Comparison of ENCODE assay signal across 23 cellular contexts in the genomic region with DNA sequence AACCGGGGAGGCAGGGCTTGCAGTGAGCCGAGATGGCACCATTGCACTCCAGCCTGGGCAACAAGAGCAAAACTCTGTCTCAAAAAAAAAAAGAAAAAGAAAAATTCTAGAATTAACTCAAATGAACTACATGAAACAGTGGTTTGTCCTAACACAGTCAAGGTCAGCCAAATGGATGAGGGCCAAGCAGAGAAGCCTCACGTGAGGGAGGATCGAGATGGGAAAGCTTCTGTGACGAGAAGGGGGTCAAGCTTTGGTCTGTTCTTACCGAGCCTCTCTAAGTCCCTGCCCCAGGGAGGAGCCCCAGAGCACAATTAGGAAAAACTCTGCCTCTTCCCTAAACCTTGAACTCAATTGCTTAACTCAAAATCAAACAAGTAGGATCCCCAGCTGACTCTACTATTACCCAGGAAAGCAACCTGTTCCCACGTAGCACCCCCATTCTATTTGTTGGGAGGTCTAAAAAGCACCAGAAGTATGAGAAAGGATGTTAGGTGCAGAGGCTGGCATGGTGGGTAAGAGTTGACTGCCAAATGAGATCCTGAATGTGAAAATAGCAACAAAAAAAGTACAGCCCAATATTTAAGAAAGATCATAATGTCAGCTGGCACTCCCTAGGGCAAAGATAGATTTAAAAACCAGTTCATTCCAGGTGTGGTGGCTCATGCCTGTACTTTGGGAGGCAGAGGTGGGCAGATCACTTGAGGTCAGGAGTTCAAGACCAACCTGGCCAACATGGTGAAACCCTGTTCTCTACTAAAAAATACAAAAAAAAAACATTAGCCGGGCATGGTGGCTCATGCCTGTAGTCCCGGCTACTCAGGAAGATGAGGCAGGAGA.
"Had no signal": no experiment of that assay in that cellular context is flagged by ENCODE, and none has a peak within 500 bp of the region (broad histone marks: within the 10 kb centered on the region; RNA-seq: fewer than 3 reads in every experiment).

No MANE protein-coding gene starts in this region.

- H3K36me3 Mint-ChIP-seq: immature natural killer cell; natural killer cell treated with Interleukin-12 subunit alpha and Interleukin-12 subunit beta and Interleukin-15 and Interleukin-18, amount 100 ng/mL, for 72 hours had no signal

- ATAC-seq: gastroesophageal sphincter; natural killer cell treated with Interleukin-12 subunit alpha and Interleukin-12 subunit beta and Interleukin-15 and Interleukin-18, amount 100 ng/mL, for 72 hours; psoas muscle; stimulated activated naive B cell treated with anti-CD40 and anti-IgM and Interleukin-4, amounts not matched to agents 10 μg/mL and 1 μg/mL and 100 μg/mL, for 72 hours; stimulated activated naive CD8-positive, alpha-beta T cell treated with anti-CD3 and anti-CD28 coated beads, Interleukin-15, amount 100 ng/mL, for 72 hours had no signal

- H3K36me3 ChIP-seq: colonic mucosa had no signal

- H3K4me1 Mint-ChIP-seq: immature natural killer cell; stimulated activated naive B cell treated with anti-CD40 and anti-IgM and Interleukin-4, amounts not matched to agents 10 μg/mL and 1 μg/mL and 100 μg/mL, for 72 hours; stimulated activated naive CD8-positive, alpha-beta T cell treated with anti-CD3 and anti-CD28 coated beads, Interleukin-15, amount 100 ng/mL, for 72 hours had no signal

- H3K9me3 Mint-ChIP-seq: immature natural killer cell; natural killer cell treated with Interleukin-12 subunit alpha and Interleukin-12 subunit beta and Interleukin-15 and Interleukin-18, amount 100 ng/mL, for 72 hours; stimulated activated naive B cell treated with anti-CD40 and anti-IgM and Interleukin-4, amounts not matched to agents 10 μg/mL and 1 μg/mL and 100 μg/mL, for 72 hours; stimulated activated naive CD8-positive, alpha-beta T cell treated with anti-CD3 and anti-CD28 coated beads, Interleukin-15, amount 100 ng/mL, for 72 hours had no signal

- H3K4me3 Mint-ChIP-seq: immature natural killer cell; natural killer cell treated with Interleukin-12 subunit alpha and Interleukin-12 subunit beta and Interleukin-15 and Interleukin-18, amount 100 ng/mL, for 72 hours; stimulated activated naive B cell treated with anti-CD40 and anti-IgM and Interleukin-4, amounts not matched to agents 10 μg/mL and 1 μg/mL and 100 μg/mL, for 72 hours; stimulated activated naive CD8-positive, alpha-beta T cell treated with anti-CD3 and anti-CD28 coated beads, Interleukin-15, amount 100 ng/mL, for 72 hours had no signal

- H3K27ac ChIP-seq: colonic mucosa, esophagus squamous epithelium, gastroesophageal sphincter, left ventricle myocardium inferior, psoas muscle, sigmoid colon, skin epidermis, thoracic aorta, transverse colon had no signal

- FAIRE-seq: keratinocyte had no signal

- H3K9me3 ChIP-seq: colonic mucosa, esophagus squamous epithelium, gastroesophageal sphincter, left ventricle myocardium inferior, psoas muscle, sigmoid colon, thoracic aorta, transverse colon had no signal

- DNase-seq: colonic mucosa; dermis blood vessel endothelial cell; esophagus squamous epithelium; foreskin fibroblast; immature natural killer cell; left ventricle myocardium inferior; mesenchymal stem cell; midbrain; occipital lobe; psoas muscle; retina; sigmoid colon; stimulated activated CD4-positive, alpha-beta T cell treated with anti-CD3 and anti-CD28 coated beads, Interleukin-2, amount 100 ng/mL, for 24 hours; stimulated activated CD4-positive, alpha-beta T cell treated with anti-CD3 and anti-CD28 coated beads, Interleukin-4, amount 100 ng/mL, for 4 hours; stimulated activated naive B cell treated with anti-CD40 and anti-IgM and Interleukin-4, amounts not matched to agents 10 μg/mL and 1 μg/mL and 100 μg/mL, for 72 hours; stimulated activated naive CD8-positive, alpha-beta T cell treated with anti-CD3 and anti-CD28 coated beads, Interleukin-15, amount 100 ng/mL, for 72 hours; transverse colon had no signal

- H3K4me3 ChIP-seq: colonic mucosa, esophagus squamous epithelium, gastroesophageal sphincter, left ventricle myocardium inferior, lung, psoas muscle, sigmoid colon, skin epidermis, thoracic aorta, transverse colon had no signal

- H3K27me3 Mint-ChIP-seq: stimulated activated naive B cell treated with anti-CD40 and anti-IgM and Interleukin-4, amounts not matched to agents 10 μg/mL and 1 μg/mL and 100 μg/mL, for 72 hours; stimulated activated naive CD8-positive, alpha-beta T cell treated with anti-CD3 and anti-CD28 coated beads, Interleukin-15, amount 100 ng/mL, for 72 hours had no signal

- H3K4me1 ChIP-seq: colonic mucosa, gastroesophageal sphincter, psoas muscle had no signal

- H3K27ac Mint-ChIP-seq: immature natural killer cell; natural killer cell treated with Interleukin-12 subunit alpha and Interleukin-12 subunit beta and Interleukin-15 and Interleukin-18, amount 100 ng/mL, for 72 hours; stimulated activated naive B cell treated with anti-CD40 and anti-IgM and Interleukin-4, amounts not matched to agents 10 μg/mL and 1 μg/mL and 100 μg/mL, for 72 hours had no signal

- H3K27me3 ChIP-seq: colonic mucosa, esophagus squamous epithelium, gastroesophageal sphincter, sigmoid colon, transverse colon had no signal
